ENCODE assay signal across 15 cellular contexts in genomic region chr16:87851141-87851587, GRCh38. TPM values are rescaled to one million over a fixed set of nuclear protein-coding genes. Genes with fewer than 3 reads are reported as not detected.
A peak's percentile ranks its signal among the peaks of the same experiment; 100 is the strongest.
DNase-seq lines count a peak whose midpoint lies in the region; ATAC-seq, FAIRE-seq and TF ChIP-seq lines count a peak whose summit lies in the region.
"Had no signal": no experiment of that assay in that cellular context is flagged by ENCODE, and none has a peak within 500 bp of the region (broad histone marks: within the 10 kb centered on the region; RNA-seq: fewer than 3 reads in every experiment).

No MANE protein-coding gene starts in this region.

- intact Hi-C loops in K562 (cut with micrococcal nuclease), result loop anchor here (2.0 kb wide), 1 partner anchor 20 kb away; no protein-coding TSS in a partner anchor

- peak overlapping the region; percentile 87; the same call in 1 of the 2 replicates for H3K27ac ChIP-seq in GM23338 (ENCODE audit: low read depth)
- H3K27ac ChIP-seq in K562 (ENCODE audit: extremely low read depth, low read depth, low read length), result no peak overlapping the region
- H3K27ac ChIP-seq: lower lobe of right lung, SK-N-MC, vagina had no signal

- H3K9ac ChIP-seq in K562 (ENCODE audit: insufficient read depth in 1 of 2, low read depth in 2 of 2, low read length in 2 of 2), result no peak overlapping the region

- H3K79me2 ChIP-seq in GM23338 (replicated peaks; ENCODE audit: insufficient read depth), result peaks cover 82% of the 10 kb centered on the region
- peaks cover 98% of the 10 kb centered on the region for H3K79me2 ChIP-seq in K562 (ENCODE audit: control insufficient read depth, insufficient read depth, low read length)

- in situ Hi-C loops in K562 (cut with MboI), result no loop called here

- peaks cover 12% of the 10 kb centered on the region for H4K20me1 ChIP-seq in GM23338 (replicated peaks; ENCODE audit: insufficient read depth)
- H4K20me1 ChIP-seq in K562 (replicated peaks; ENCODE audit: control insufficient read depth, insufficient read depth, low read length), result peaks cover 37% of the 10 kb centered on the region

- POLR2A ChIA-PET in K562 (lab: Yijun Ruan, JAX), result interaction anchor here (0.5 to 1.8 kb wide), 2 partner anchors 8 kb away, joined by 3 to 5 read pairs; no protein-coding TSS in a partner anchor

- CTCF ChIA-PET in K562 (lab: Yijun Ruan, JAX; ENCODE audit: low intra/inter-chr PET ratio), result interaction anchor here (2.1 to 3.4 kb wide), 2 partner anchors 20 to 58 kb away, joined by 18 to 31 read pairs; no protein-coding TSS in a partner anchor

- H3K4me1 Mint-ChIP-seq in GM23338 (peaks cover 59% of the 10 kb centered on the region), nephron (peaks cover 50% of the 10 kb centered on the region)

- H3K36me3 Mint-ChIP-seq in GM23338 (ENCODE audit: low read depth), result peaks cover 76% of the 10 kb centered on the region
- H3K36me3 Mint-ChIP-seq in nephron (ENCODE audit: low read depth), result no peaks in the 10 kb centered on the region

- TF ChIP-seq RAD21 in K562 (CRISPR knock-in tag; conservative IDR thresholded peaks at IDR 0.05 in 1 of 2, IDR thresholded peaks at IDR 0.05 in 1 of 2), result no peak

- DNase-seq in NCI-H2107 treated with DMSO at 0.1 percent for 48 hours (lab: John Stamatoyannopoulos, UW; ENCODE audit: unreplicated experiment) (peak; percentile 82), NCI-H2107 (lab: John Stamatoyannopoulos, UW) (no peak), GM23338 (ENCODE audit: low spot score) (no peak), K562 (ENCODE audit: extremely low read depth in 1 of 4, low spot score in 3 of 4) (no peak), RKO (ENCODE audit: low spot score) (no peak), NCI-H1092 (lab: John Stamatoyannopoulos, UW) (no peak)
- DNase-seq: head of caudate nucleus; lower lobe of right lung; NCI-H774; stimulated activated CD8-positive, alpha-beta memory T cell treated with anti-CD3 and anti-CD28 coated beads, Interleukin-4, amount 100 ng/mL, for 48 hours had no signal

- peaks cover 27% of the 10 kb centered on the region for H3K27me3 Mint-ChIP-seq in GM23338 (ENCODE audit: insufficient read depth, low read depth, poor library complexity)
- peaks cover 14% of the 10 kb centered on the region for H3K27me3 Mint-ChIP-seq in nephron (ENCODE audit: low read depth)

- no peak overlapping the region for H3K4me2 ChIP-seq in GM23338
- H3K4me2 ChIP-seq in K562 (ENCODE audit: insufficient read depth, low read length), result no peak overlapping the region

- peaks cover 45% of the 10 kb centered on the region for H3K4me1 ChIP-seq in GM23338 (ENCODE audit: insufficient read depth)
- H3K4me1 ChIP-seq in K562 (replicated peaks in 1 of 2; ENCODE audit: control insufficient read depth in 2 of 2, insufficient read depth in 2 of 2, low read length in 2 of 2), result peaks cover 36 to 86% of the 10 kb centered on the region in 2 experiments

- H3K27me3 ChIP-seq in GM23338 (ENCODE audit: insufficient read depth) (no peaks in the 10 kb centered on the region), K562 (ENCODE audit: control insufficient read depth in 2 of 2, insufficient read depth in 2 of 2, low read length in 2 of 2) (no peaks in the 10 kb centered on the region)
- H3K27me3 ChIP-seq: pancreas, vagina had no signal

- no peaks in the 10 kb centered on the region for H3K9me3 ChIP-seq in K562 (replicated peaks; ENCODE audit: control insufficient read depth, insufficient read depth, low read depth, low read length)
- H3K9me3 ChIP-seq: lower lobe of right lung, pancreas, vagina had no signal

- WGBS in K562 (ENCODE audit: insufficient coverage, low coverage, missing lambda C conversion rate), result 89% methylated on average over 14 of the region's 14 CpGs

- H3K36me3 ChIP-seq in GM23338 (ENCODE audit: insufficient read depth) (peaks cover 12% of the 10 kb centered on the region; the same call in 1 of the 2 replicates), K562 (ENCODE audit: control insufficient read depth, insufficient read depth, low read length) (peaks cover 88% of the 10 kb centered on the region)
- H3K36me3 ChIP-seq: pancreas, vagina had no signal

- H3F3A ChIP-seq in GM23338 (replicated peaks; ENCODE audit: low read depth), result peaks cover 34% of the 10 kb centered on the region

- no peak overlapping the region for H3K4me3 ChIP-seq in GM23338
- no peak overlapping the region for H3K4me3 ChIP-seq in K562
- H3K4me3 ChIP-seq: lower lobe of right lung, pancreas, SK-N-MC, vagina had no signal

- no peak overlapping the region for H3K4me3 Mint-ChIP-seq in GM23338
- H3K4me3 Mint-ChIP-seq in nephron, result no peak overlapping the region

- H3K9me2 ChIP-seq in GM23338 (ENCODE audit: insufficient read depth), result no peaks in the 10 kb centered on the region

- TF ChIP-seq POLR2A in K562 (conservative IDR thresholded peaks at IDR 0.05), result no peak

- no peak for FAIRE-seq in K562 (lab: Jason Lieb, UNC)
- FAIRE-seq: pancreas had no signal

- no peaks in the 10 kb centered on the region for H3K9me1 ChIP-seq in K562 (ENCODE audit: control insufficient read depth, insufficient read depth, low read length)

- no peak; a peak in 1 of 4 replicates for TF ChIP-seq CTCF in GM23338 (conservative IDR thresholded peaks at IDR 0.05; ENCODE audit: low read depth in 2 of 2)
- TF ChIP-seq CTCF in K562 (IDR thresholded peaks at IDR 0.05 in 2 of 3, conservative IDR thresholded peaks at IDR 0.05 in 1 of 3; ENCODE audit: insufficient read depth in 2 of 3, low read depth in 1 of 3, low read length in 3 of 3), result no peak
- TF ChIP-seq CTCF in nephron (IDR thresholded peaks at IDR 0.05; ENCODE audit: unreplicated experiment in 3 of 3), result no peak

- H3K27ac Mint-ChIP-seq in GM23338, result peak overlapping the region; percentile 74
- peak overlapping the region; percentile 35 to 52 (median 50) for H3K27ac Mint-ChIP-seq in nephron

- no TSS peak for BruUV-seq in K562 (replicated peaks; lab: Mats Ljungman, UMichigan)

- no peak overlapping the region for H2AFZ ChIP-seq in GM23338
- no peak overlapping the region for H2AFZ ChIP-seq in K562 (ENCODE audit: low read depth, low read length)

- H3K9me3 Mint-ChIP-seq in GM23338, result no peaks in the 10 kb centered on the region
- H3K9me3 Mint-ChIP-seq in nephron, result no peaks in the 10 kb centered on the region

- TF ChIP-seq EP300 in K562 (IDR thresholded peaks at IDR 0.05; ENCODE audit: low read length), result no peak

- ATAC-seq in GM23338 (no peak), K562 (no peak), GM19324 (IDR thresholded peaks at IDR 0.05; ENCODE audit: low FRiP score, unreplicated experiment) (no peak)
- ATAC-seq: lower lobe of right lung, pancreas had no signal

TF ChIP-seq in K562, 482 proteins besides CTCF, POLR2A, EP300 and RAD21:
- TF ChIP-seq TEAD1 (CRISPR knock-in tag; IDR thresholded peaks at IDR 0.05) (no peak), NFATC3 (IDR thresholded peaks at IDR 0.05) (no peak), ZNF696 (CRISPR knock-in tag; conservative IDR thresholded peaks at IDR 0.05) (no peak), XRCC5 (IDR thresholded peaks at IDR 0.05; ENCODE audit: low read depth, low read length) (no peak), TFAP4 (CRISPR knock-in tag; IDR thresholded peaks at IDR 0.05; ENCODE audit: borderline replicate concordance) (0 out of 2 replicates have a peak, but pooled peaks have one; percentile 13), ZNF639 (CRISPR knock-in tag; conservative IDR thresholded peaks at IDR 0.05 in 1 of 2, IDR thresholded peaks at IDR 0.05 in 1 of 2) (no peak)

RNA-seq across cellular contexts. Expression of gene SLC7A5, which starts 18.1 kb away (rescaled TPM):
- 328 and 386 TPM in 2 replicates for total RNA-seq in GM23338 (2014; rRNA removed; shearing (Covaris generic))
- polyA plus RNA-seq in GM23338 (2016; fragmentation: Nextera tagmentation; extraction: Ambion mirVana) (107 and 109 TPM in 2 replicates), K562 (2011; rRNA removed) (14.2 and 19.4 TPM in 2 replicates), K562 (2014; fragmentation: Illumina TruSeq; extraction: Trizol) (97.4 and 161 TPM in 2 replicates), K562 (2014; fragmentation: Nextera tagmentation; extraction: Ambion mirVana) (1 to 10 TPM; 1.9 to 4.9 TPM), K562 (2014; rRNA removed) (78.0 and 83.8 TPM in 2 replicates)
- 56.8 and 152 TPM in 2 replicates for total RNA-seq in K562 (2011; cell fraction: chromatin; rRNA removed; ENCODE audit: low replicate concordance)
- total RNA-seq in K562 (2011; cell fraction: nucleolus; rRNA removed), result 157 and 188 TPM in 2 replicates
- total RNA-seq in K562 (2011; cell fraction: nucleoplasm; rRNA removed), result 147 and 156 TPM in 2 replicates
- total RNA-seq in K562 (2014; rRNA removed) (60.8 and 75.7 TPM in 2 replicates), K562 (2014; rRNA removed; fragmentation: Illumina TruSeq; extraction: Trizol) (16.9 and 18.6 TPM in 2 replicates), K562 (2015; rRNA removed; fragmentation: Illumina TruSeq; extraction: Trizol) (18.2 and 21.2 TPM in 2 replicates), K562 (2021) (187 and 220 TPM in 2 replicates)
- polyA plus RNA-seq in K562 (2011; cell fraction: cytosol; rRNA removed), result 25.5 and 34.2 TPM in 2 replicates
- 35.3 and 43.3 TPM in 2 replicates for polyA plus RNA-seq in K562 (2011; cell fraction: nucleus; rRNA removed)
- polyA plus RNA-seq in K562 (2012), result 65.7 and 239 TPM in 2 replicates
- 11.7 and 15.5 TPM in 2 replicates for polyA minus RNA-seq in K562 (2011; rRNA and poly(A)+ RNA removed)
- 39.4 and 72.3 TPM in 2 replicates for polyA minus RNA-seq in K562 (2011; cell fraction: cytosol; rRNA and poly(A)+ RNA removed)
- polyA minus RNA-seq in K562 (2011; cell fraction: nucleus; rRNA and poly(A)+ RNA removed), result 18.2 and 21.2 TPM in 2 replicates
